ENCODE assay signal across 10 cellular contexts in genomic region chr12:108468149-108468968, GRCh38. TPM values are rescaled to one million over a fixed set of nuclear protein-coding genes. Genes with fewer than 3 reads are reported as not detected.
A peak's percentile ranks its signal among the peaks of the same experiment; 100 is the strongest.
DNase-seq lines count a peak whose midpoint lies in the region; ATAC-seq and TF ChIP-seq lines count a peak whose summit lies in the region.
"Had no signal": no experiment of that assay in that cellular context is flagged by ENCODE, and none has a peak within 500 bp of the region (broad histone marks: within the 10 kb centered on the region; RNA-seq: fewer than 3 reads in every experiment).

No MANE protein-coding gene starts in this region.

- H3K27ac ChIP-seq in breast epithelium (no peak overlapping the region), coronary artery (no peak overlapping the region)

- H3K4me1 ChIP-seq in breast epithelium (no peaks in the 10 kb centered on the region), NT2/D1 (ENCODE audit: insufficient read depth, insufficient read length) (no peaks in the 10 kb centered on the region)

- POLR2A ChIA-PET in MCF 10A (lab: Yijun Ruan, JAX) = no interaction called here

- peaks cover 7% of the 10 kb centered on the region for H3K9me3 Mint-ChIP-seq in MCF 10A (ENCODE audit: unreplicated experiment)
- H3K9me3 Mint-ChIP-seq: CD8-positive, alpha-beta memory T cell had no signal

- TF ChIP-seq POLR2A in breast epithelium (IDR thresholded peaks at IDR 0.05) = no peak

- peak; percentile 59 for DNase-seq in MCF 10A (ENCODE audit: unreplicated experiment)
- DNase-seq in breast epithelium (ENCODE audit: low spot score in 2 of 2) = no peak
- peak; percentile 44 for DNase-seq in NT2/D1 (ENCODE audit: low read depth, low spot score)
- DNase-seq in epidermal melanocyte (ENCODE audit: insufficient read length, low spot score) = peak; percentile 39
- peak; percentile 8 for DNase-seq in stromal cell of bone marrow (ENCODE audit: low read depth)
- no peak for DNase-seq in occipital lobe (lab: John Stamatoyannopoulos, UW)
- no peak for DNase-seq in coronary artery (ENCODE audit: low spot score)
- DNase-seq: naive B cell had no signal

- intact Hi-C loops in MCF 10A (cut with micrococcal nuclease) = no loop called here
- intact Hi-C loops in breast epithelium (cut with DNase I; ENCODE audit: low total_unique reads) = no loop called here

- BruUV-seq in MCF 10A (replicated peaks; lab: Mats Ljungman, UMichigan) = no TSS peak

- CTCF ChIA-PET in MCF 10A (lab: Yijun Ruan, JAX) = interaction anchor here (0.6 to 1.0 kb wide), 5 partner anchors 11 to 133 kb away, joined by 3 to 4 read pairs (median 3); no protein-coding TSS in a partner anchor

- no peaks in the 10 kb centered on the region for H3K36me3 ChIP-seq in breast epithelium
- H3K36me3 ChIP-seq in NT2/D1 (ENCODE audit: insufficient read depth, insufficient read length, low read length) = no peaks in the 10 kb centered on the region

- peaks cover 32% of the 10 kb centered on the region for H3K27me3 Mint-ChIP-seq in MCF 10A (ENCODE audit: insufficient read depth, unreplicated experiment)

- no peaks in the 10 kb centered on the region for H3K27me3 ChIP-seq in breast epithelium
- no peaks in the 10 kb centered on the region for H3K27me3 ChIP-seq in NT2/D1 (ENCODE audit: insufficient read depth, insufficient read length)

- H3K4me3 ChIP-seq in breast epithelium (no peak overlapping the region), NT2/D1 (ENCODE audit: insufficient read length, low read depth) (no peak overlapping the region), coronary artery (no peak overlapping the region)

- H3K4me1 Mint-ChIP-seq in MCF 10A (ENCODE audit: insufficient read depth, unreplicated experiment) = no peaks in the 10 kb centered on the region
- H3K4me1 Mint-ChIP-seq: CD8-positive, alpha-beta memory T cell; naive B cell had no signal

- H3K4me3 Mint-ChIP-seq in MCF 10A (ENCODE audit: unreplicated experiment) = no peak overlapping the region
- H3K4me3 Mint-ChIP-seq: CD8-positive, alpha-beta memory T cell; naive B cell had no signal

- H3K27ac Mint-ChIP-seq in MCF 10A (ENCODE audit: low read depth, unreplicated experiment) = no peak overlapping the region
- H3K27ac Mint-ChIP-seq: CD8-positive, alpha-beta memory T cell; naive B cell had no signal

- TF ChIP-seq CTCF in MCF 10A (IDR thresholded peaks at IDR 0.05; ENCODE audit: unreplicated experiment) (no peak), breast epithelium (IDR thresholded peaks at IDR 0.05) (no peak), coronary artery (IDR thresholded peaks at IDR 0.05) (no peak)

- ATAC-seq in GM19035 (IDR thresholded peaks at IDR 0.05; ENCODE audit: unreplicated experiment) = no peak

- H3K36me3 Mint-ChIP-seq in MCF 10A (ENCODE audit: insufficient read depth, unreplicated experiment) = no peaks in the 10 kb centered on the region
- H3K36me3 Mint-ChIP-seq: naive B cell had no signal

- H3K9ac ChIP-seq in NT2/D1 (ENCODE audit: insufficient read length, low read depth) = no peak overlapping the region

- no peaks in the 10 kb centered on the region for H3K9me3 ChIP-seq in breast epithelium
- no peaks in the 10 kb centered on the region for H3K9me3 ChIP-seq in NT2/D1 (ENCODE audit: insufficient read depth, low read length)

RNA-seq across cellular contexts. Expression of gene FICD, which starts 46.7 kb away (rescaled TPM):
- total RNA-seq in MCF 10A (2022) (14.3 and 15.2 TPM in 2 replicates), breast epithelium (1 to 10 TPM; 7.0 to 8.5 (median 8.0) TPM), occipital lobe (5.0 TPM)

Comparison
In these comparisons a context has a peak if more than half of its experiments do, and no peak if none do; other contexts are left out.
1. DNase-seq: peak in MCF 10A (single experiment), NT2/D1 (single experiment), epidermal melanocyte (single experiment) and stromal cell of bone marrow (single experiment); none in breast epithelium (0 of 2), occipital lobe (single experiment) and coronary artery (single experiment).